Comparison of ENCODE assay signal across 1 cellular context in genomic region chr12:118050972-118051910, GRCh38.
TF ChIP-seq lines count a peak whose summit lies in the region.

No MANE protein-coding gene starts in this region.

TF ChIP-seq in GM12891, 5 proteins besides CTCF, POLR2A, EP300 and RAD21:
- no peak for TF ChIP-seq TAF1 (IDR thresholded peaks at IDR 0.05; ENCODE audit: low read depth, low read length)
- TF ChIP-seq POU2F2 (IDR thresholded peaks at IDR 0.05; ENCODE audit: low read depth, low read length): no peak
- no peak for TF ChIP-seq PAX5 (IDR thresholded peaks at IDR 0.05; ENCODE audit: insufficient read depth, low read length, severe bottlenecking)
- TF ChIP-seq POLR2AphosphoS5 (IDR thresholded peaks at IDR 0.05; ENCODE audit: low read depth, low read length): no peak
- TF ChIP-seq SPI1 (IDR thresholded peaks at IDR 0.05; ENCODE audit: low read depth, low read length): no peak
